8 cellular contexts compared by ENCODE assay signal in the genomic region with DNA sequence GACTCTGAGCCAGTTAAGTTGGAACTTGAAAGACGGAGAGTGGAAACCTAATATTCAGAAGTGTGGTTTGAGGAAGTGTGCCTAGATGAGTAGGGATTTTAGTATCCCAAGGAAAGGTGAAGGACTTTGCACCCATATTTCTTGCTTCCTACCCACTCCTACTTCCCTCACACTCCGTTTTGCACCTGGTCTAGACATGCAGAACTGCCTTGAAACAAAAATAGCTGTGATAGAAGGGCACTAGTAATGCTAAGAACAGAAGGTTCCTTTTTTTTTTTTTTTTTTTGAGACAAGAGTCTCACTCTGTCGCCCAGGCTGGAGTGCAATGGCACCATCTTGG. TPM values are rescaled to one million over a fixed set of nuclear protein-coding genes. Genes with fewer than 3 reads are reported as not detected.
A peak's percentile ranks its signal among the peaks of the same experiment; 100 is the strongest.
DNase-seq lines count a peak whose midpoint lies in the region; TF ChIP-seq lines count a peak whose summit lies in the region.

No MANE protein-coding gene starts in this region.

- TF ChIP-seq RAD21 in neural cell (conservative IDR thresholded peaks at IDR 0.05) = no peak

- H3K9me3 ChIP-seq in BLaER1 treated with 17β-estradiol and CSF1 and Interleukin-3, amounts not matched to agents 10 nM and 100 nM (replicated peaks in 1 of 11) = no peaks in the 10 kb centered on the region
- H3K9me3 ChIP-seq in colonic mucosa (no peaks in the 10 kb centered on the region), neural cell (ENCODE audit: low read length) (no peaks in the 10 kb centered on the region)

- H3K4me3 ChIP-seq in BLaER1 treated with 17β-estradiol and CSF1 and Interleukin-3, amounts not matched to agents 10 nM and 100 nM = peak overlapping the region; percentile 86 to 100 (median 98)
- H3K4me3 ChIP-seq in colonic mucosa = peak overlapping the region; percentile 92
- peak overlapping the region; percentile 90 for H3K4me3 ChIP-seq in neural cell (ENCODE audit: low read length)

- TF ChIP-seq EP300 in neural cell (conservative IDR thresholded peaks at IDR 0.05; ENCODE audit: poor library complexity, severe bottlenecking) = no peak

- H3K4me2 ChIP-seq in BLaER1 treated with 17β-estradiol and CSF1 and Interleukin-3, amounts not matched to agents 10 nM and 100 nM = peak overlapping the region; percentile 76 to 99 (median 95)
- H3K4me2 ChIP-seq in neural cell (ENCODE audit: low read length) = peak overlapping the region; percentile 85

- intact Hi-C loops in colonic mucosa (cut with DNase I) (no loop called here), posterior vena cava (cut with DNase I) (no loop called here)

- H3F3A ChIP-seq in neural cell (ENCODE audit: insufficient read depth, low read length, poor library complexity, severe bottlenecking) = no peaks in the 10 kb centered on the region

- H3K9ac ChIP-seq in BLaER1 treated with 17β-estradiol and CSF1 and Interleukin-3, amounts not matched to agents 10 nM and 100 nM = peak overlapping the region; percentile 84 to 93 (median 90); a peak in 19 of 22 replicates
- peak overlapping the region in 1 of 2 donors; percentile 95 for H3K9ac ChIP-seq in colonic mucosa (ENCODE audit: low read depth in 2 of 2, low read length in 2 of 2)
- peak overlapping the region; percentile 99 for H3K9ac ChIP-seq in neural cell (ENCODE audit: low read length)

- H2AFZ ChIP-seq in neural cell (ENCODE audit: low read depth, low read length) = peak overlapping the region; percentile 73

- H3K27ac ChIP-seq in BLaER1 treated with 17β-estradiol and CSF1 and Interleukin-3, amounts not matched to agents 10 nM and 100 nM = peak overlapping the region in 6 of 11 experiments; percentile 7 to 89 (median 74); a peak in 8 of 22 replicates
- peak overlapping the region; percentile 88 for H3K27ac ChIP-seq in colonic mucosa
- peak overlapping the region; percentile 99 for H3K27ac ChIP-seq in neural cell (ENCODE audit: low read length)

- H4K20me1 ChIP-seq in BLaER1 treated with 17β-estradiol and CSF1 and Interleukin-3, amounts not matched to agents 10 nM and 100 nM = peaks cover 21 to 37% (median 33%) of the 10 kb centered on the region in 11 experiments
- H4K20me1 ChIP-seq in neural cell (ENCODE audit: insufficient read depth) = peaks cover 19% of the 10 kb centered on the region

- H3K79me2 ChIP-seq in neural cell (replicated peaks; ENCODE audit: insufficient read depth, low read length) = peaks cover 31% of the 10 kb centered on the region

- H3K27me3 ChIP-seq in BLaER1 treated with 17β-estradiol and CSF1 and Interleukin-3, amounts not matched to agents 10 nM and 100 nM = no peaks in the 10 kb centered on the region; a peak in 1 of 22 replicates
- H3K27me3 ChIP-seq in colonic mucosa (no peaks in the 10 kb centered on the region), neural cell (ENCODE audit: insufficient read depth, low read depth, low read length) (peaks cover 15% of the 10 kb centered on the region)

- H3K36me3 ChIP-seq in BLaER1 treated with 17β-estradiol and CSF1 and Interleukin-3, amounts not matched to agents 10 nM and 100 nM = peaks cover 12 to 30% (median 19%) of the 10 kb centered on the region in 11 experiments
- no peaks in the 10 kb centered on the region for H3K36me3 ChIP-seq in colonic mucosa
- H3K36me3 ChIP-seq in neural cell (ENCODE audit: insufficient read depth, low read length) = peaks cover 12% of the 10 kb centered on the region

- H3K9me2 ChIP-seq in neural cell (ENCODE audit: insufficient read depth, low read length) = no peaks in the 10 kb centered on the region

- TF ChIP-seq CTCF in colonic mucosa (IDR thresholded peaks at IDR 0.05) (no peak), neural cell (IDR thresholded peaks at IDR 0.05; ENCODE audit: poor library complexity, severe bottlenecking) (no peak)

- peaks cover 30 to 54% (median 36%) of the 10 kb centered on the region in 10 experiments for H3K4me1 ChIP-seq in BLaER1 treated with 17β-estradiol and CSF1 and Interleukin-3, amounts not matched to agents 10 nM and 100 nM
- H3K4me1 ChIP-seq in colonic mucosa = peaks cover 7% of the 10 kb centered on the region

- peak; percentile 25 for DNase-seq in LoVo (ENCODE audit: low spot score)
- DNase-seq in colonic mucosa = no peak
- DNase-seq in HK-2 (ENCODE audit: unreplicated experiment) = no peak
- DNase-seq in activated CD4-positive, CD25-positive, alpha-beta regulatory T cell (lab: John Stamatoyannopoulos, UW) = no peak
- DNase-seq in posterior vena cava (ENCODE audit: low spot score) = no peak
- DNase-seq in inferior parietal cortex (ENCODE audit: extremely low spot score) = no peak

TF ChIP-seq in neural cell, 6 proteins besides CTCF, POLR2A, EP300 and RAD21:
- TF ChIP-seq POLR2AphosphoS5 (IDR thresholded peaks at IDR 0.05) (no peak), TAF1 (IDR thresholded peaks at IDR 0.05; ENCODE audit: low read depth) (no peak), EZH2 (IDR thresholded peaks at IDR 0.05; ENCODE audit: borderline replicate concordance, insufficient read depth, low read length, poor library complexity, severe bottlenecking) (no peak), SMC3 (conservative IDR thresholded peaks at IDR 0.05; ENCODE audit: poor library complexity) (no peak), MXI1 (conservative IDR thresholded peaks at IDR 0.05; ENCODE audit: poor library complexity, severe bottlenecking) (no peak)
- TF ChIP-seq, protein P1, sequence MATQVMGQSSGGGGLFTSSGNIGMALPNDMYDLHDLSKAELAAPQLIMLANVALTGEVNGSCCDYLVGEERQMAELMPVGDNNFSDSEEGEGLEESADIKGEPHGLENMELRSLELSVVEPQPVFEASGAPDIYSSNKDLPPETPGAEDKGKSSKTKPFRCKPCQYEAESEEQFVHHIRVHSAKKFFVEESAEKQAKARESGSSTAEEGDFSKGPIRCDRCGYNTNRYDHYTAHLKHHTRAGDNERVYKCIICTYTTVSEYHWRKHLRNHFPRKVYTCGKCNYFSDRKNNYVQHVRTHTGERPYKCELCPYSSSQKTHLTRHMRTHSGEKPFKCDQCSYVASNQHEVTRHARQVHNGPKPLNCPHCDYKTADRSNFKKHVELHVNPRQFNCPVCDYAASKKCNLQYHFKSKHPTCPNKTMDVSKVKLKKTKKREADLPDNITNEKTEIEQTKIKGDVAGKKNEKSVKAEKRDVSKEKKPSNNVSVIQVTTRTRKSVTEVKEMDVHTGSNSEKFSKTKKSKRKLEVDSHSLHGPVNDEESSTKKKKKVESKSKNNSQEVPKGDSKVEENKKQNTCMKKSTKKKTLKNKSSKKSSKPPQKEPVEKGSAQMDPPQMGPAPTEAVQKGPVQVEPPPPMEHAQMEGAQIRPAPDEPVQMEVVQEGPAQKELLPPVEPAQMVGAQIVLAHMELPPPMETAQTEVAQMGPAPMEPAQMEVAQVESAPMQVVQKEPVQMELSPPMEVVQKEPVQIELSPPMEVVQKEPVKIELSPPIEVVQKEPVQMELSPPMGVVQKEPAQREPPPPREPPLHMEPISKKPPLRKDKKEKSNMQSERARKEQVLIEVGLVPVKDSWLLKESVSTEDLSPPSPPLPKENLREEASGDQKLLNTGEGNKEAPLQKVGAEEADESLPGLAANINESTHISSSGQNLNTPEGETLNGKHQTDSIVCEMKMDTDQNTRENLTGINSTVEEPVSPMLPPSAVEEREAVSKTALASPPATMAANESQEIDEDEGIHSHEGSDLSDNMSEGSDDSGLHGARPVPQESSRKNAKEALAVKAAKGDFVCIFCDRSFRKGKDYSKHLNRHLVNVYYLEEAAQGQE (IDR thresholded peaks at IDR 0.05; ENCODE audit: borderline replicate concordance) = no peak
TF ChIP-seq in neural cell: peak in this region for 0.

RNA-seq across cellular contexts. Expression of a gene that starts 0.7 kb away (rescaled TPM):
- total RNA-seq in colonic mucosa (100 to 1,000 TPM; 255 to 261 TPM), posterior vena cava (100 to 1,000 TPM; 127 to 130 TPM)
- polyA plus RNA-seq in neural cell = 114 TPM in 2 replicates
- polyA minus RNA-seq in neural cell = 94.0 and 108 TPM in 2 replicates

RNA-seq across cellular contexts. Expression of a gene that starts 13.5 kb away (rescaled TPM):
- under 1 TPM; 0.24 to 0.47 TPM for total RNA-seq in colonic mucosa
- 0.92 and 1.2 TPM in 2 replicates for polyA plus RNA-seq in neural cell
- polyA minus RNA-seq in neural cell = 0.73 TPM in 1 of 2 replicates, not detected in the other
- 1 to 10 TPM in 1 of 2 donors, under 1 TPM in 1; 0.33 to 4.0 TPM for total RNA-seq in posterior vena cava

RNA-seq across cellular contexts. Expression of a gene that starts 20.1 kb away (rescaled TPM):
- total RNA-seq in colonic mucosa = not detected
- polyA plus RNA-seq in neural cell = not detected in 2 replicates
- polyA minus RNA-seq in neural cell = not detected in 2 replicates
- total RNA-seq in posterior vena cava = not detected

RNA-seq across cellular contexts. Expression of a gene that starts 32.7 kb away (rescaled TPM):
- total RNA-seq in colonic mucosa (10 to 100 TPM; 33.7 to 47.4 TPM), posterior vena cava (10 to 100 TPM; 26.9 to 34.2 TPM)
- 24.5 and 24.9 TPM in 2 replicates for polyA plus RNA-seq in neural cell
- 20.1 and 23.6 TPM in 2 replicates for polyA minus RNA-seq in neural cell

RNA-seq across cellular contexts. Expression of a gene that starts 41.2 kb away (rescaled TPM):
- total RNA-seq in colonic mucosa (under 1 TPM; 0.17 to 0.21 TPM), posterior vena cava (not detected)
- 0.20 and 0.51 TPM in 2 replicates for polyA plus RNA-seq in neural cell
- 0.24 and 0.93 TPM in 2 replicates for polyA minus RNA-seq in neural cell
